ENCODE assay signal across 1 cellular context in the genomic region with DNA sequence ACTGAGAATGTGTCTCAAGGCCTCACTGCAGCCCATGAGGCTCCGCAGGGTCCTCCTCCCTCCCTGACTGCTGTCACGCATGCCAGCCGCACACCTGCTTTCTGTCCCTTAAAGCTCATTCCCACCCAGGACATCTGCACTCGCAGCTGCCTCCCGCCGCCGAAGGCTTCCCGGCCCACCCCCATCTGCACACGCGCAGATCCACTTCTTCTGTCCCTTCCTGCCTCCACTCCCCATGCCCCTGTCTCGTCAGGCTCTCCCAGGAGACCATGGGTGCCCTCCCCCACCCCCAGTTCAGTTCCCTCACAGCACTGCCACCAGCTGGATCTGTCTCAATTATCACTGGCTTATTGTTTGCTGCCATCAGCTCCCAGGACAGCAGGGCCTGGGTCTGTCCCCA.
TF ChIP-seq lines count a peak whose summit lies in the region.

No MANE protein-coding gene starts in this region.

TF ChIP-seq in SK-N-SH, 30 proteins besides CTCF, POLR2A, EP300 and RAD21 (continued from another document):
- TF ChIP-seq, protein P1, sequence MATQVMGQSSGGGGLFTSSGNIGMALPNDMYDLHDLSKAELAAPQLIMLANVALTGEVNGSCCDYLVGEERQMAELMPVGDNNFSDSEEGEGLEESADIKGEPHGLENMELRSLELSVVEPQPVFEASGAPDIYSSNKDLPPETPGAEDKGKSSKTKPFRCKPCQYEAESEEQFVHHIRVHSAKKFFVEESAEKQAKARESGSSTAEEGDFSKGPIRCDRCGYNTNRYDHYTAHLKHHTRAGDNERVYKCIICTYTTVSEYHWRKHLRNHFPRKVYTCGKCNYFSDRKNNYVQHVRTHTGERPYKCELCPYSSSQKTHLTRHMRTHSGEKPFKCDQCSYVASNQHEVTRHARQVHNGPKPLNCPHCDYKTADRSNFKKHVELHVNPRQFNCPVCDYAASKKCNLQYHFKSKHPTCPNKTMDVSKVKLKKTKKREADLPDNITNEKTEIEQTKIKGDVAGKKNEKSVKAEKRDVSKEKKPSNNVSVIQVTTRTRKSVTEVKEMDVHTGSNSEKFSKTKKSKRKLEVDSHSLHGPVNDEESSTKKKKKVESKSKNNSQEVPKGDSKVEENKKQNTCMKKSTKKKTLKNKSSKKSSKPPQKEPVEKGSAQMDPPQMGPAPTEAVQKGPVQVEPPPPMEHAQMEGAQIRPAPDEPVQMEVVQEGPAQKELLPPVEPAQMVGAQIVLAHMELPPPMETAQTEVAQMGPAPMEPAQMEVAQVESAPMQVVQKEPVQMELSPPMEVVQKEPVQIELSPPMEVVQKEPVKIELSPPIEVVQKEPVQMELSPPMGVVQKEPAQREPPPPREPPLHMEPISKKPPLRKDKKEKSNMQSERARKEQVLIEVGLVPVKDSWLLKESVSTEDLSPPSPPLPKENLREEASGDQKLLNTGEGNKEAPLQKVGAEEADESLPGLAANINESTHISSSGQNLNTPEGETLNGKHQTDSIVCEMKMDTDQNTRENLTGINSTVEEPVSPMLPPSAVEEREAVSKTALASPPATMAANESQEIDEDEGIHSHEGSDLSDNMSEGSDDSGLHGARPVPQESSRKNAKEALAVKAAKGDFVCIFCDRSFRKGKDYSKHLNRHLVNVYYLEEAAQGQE (IDR thresholded peaks at IDR 0.05; ENCODE audit: low read depth, low read length): no peak
- peak; percentile 22 for TF ChIP-seq CHD2 (IDR thresholded peaks at IDR 0.05; ENCODE audit: low read length, partially characterized antibody)
- no peak for TF ChIP-seq MEF2A (IDR thresholded peaks at IDR 0.05; ENCODE audit: borderline replicate concordance, low read depth)
- no peak for TF ChIP-seq GATA2 (CRISPR knock-in tag; IDR thresholded peaks at IDR 0.05)
- TF ChIP-seq, protein P2, sequence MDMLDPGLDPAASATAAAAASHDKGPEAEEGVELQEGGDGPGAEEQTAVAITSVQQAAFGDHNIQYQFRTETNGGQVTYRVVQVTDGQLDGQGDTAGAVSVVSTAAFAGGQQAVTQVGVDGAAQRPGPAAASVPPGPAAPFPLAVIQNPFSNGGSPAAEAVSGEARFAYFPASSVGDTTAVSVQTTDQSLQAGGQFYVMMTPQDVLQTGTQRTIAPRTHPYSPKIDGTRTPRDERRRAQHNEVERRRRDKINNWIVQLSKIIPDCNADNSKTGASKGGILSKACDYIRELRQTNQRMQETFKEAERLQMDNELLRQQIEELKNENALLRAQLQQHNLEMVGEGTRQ (IDR thresholded peaks at IDR 0.05; ENCODE audit: borderline replicate concordance, low read depth, low read length): no peak
